Comparison of ENCODE assay signal across 8 cellular contexts in genomic region chr7:74288034-74288881, GRCh38. TPM values are rescaled to one million over a fixed set of nuclear protein-coding genes. Genes with fewer than 3 reads are reported as not detected.
DNase-seq lines count a peak whose midpoint lies in the region; ATAC-seq and TF ChIP-seq lines count a peak whose summit lies in the region.

No MANE protein-coding gene starts in this region.

- WGBS in esophagus squamous epithelium, 2 donors: 29 to 30% methylated on average over 10 of the region's 20 CpGs

- no peaks in the 10 kb centered on the region for H3K36me3 ChIP-seq in esophagus squamous epithelium

- TF ChIP-seq CTCF in GM12865 (IDR thresholded peaks at IDR 0.05; ENCODE audit: insufficient read depth, low read depth, low read length, missing control alignments): no peak
- no peak for TF ChIP-seq CTCF in RWPE1 (conservative IDR thresholded peaks at IDR 0.05; ENCODE audit: low read depth)
- TF ChIP-seq CTCF in esophagus squamous epithelium (IDR thresholded peaks at IDR 0.05): no peak
- no peak for TF ChIP-seq CTCF in retinal pigment epithelial cell (conservative IDR thresholded peaks at IDR 0.05; ENCODE audit: low read depth, low read length)
- no peak for TF ChIP-seq CTCF in GM10248 (IDR thresholded peaks at IDR 0.05; ENCODE audit: control extremely low read depth, extremely low read depth, low read depth, missing control alignments)

- H3K27ac ChIP-seq in RWPE1 (peak overlapping the region; percentile 70), esophagus squamous epithelium (peak overlapping the region in 2 of 4 donors; percentile 67 to 87)

- ATAC-seq in sciatic nerve: no peak

- TF ChIP-seq POLR2A in esophagus squamous epithelium (IDR thresholded peaks at IDR 0.05): no peak

- peaks cover 20 to 53% (median 26%) of the 10 kb centered on the region in 3 donors for H3K4me1 ChIP-seq in esophagus squamous epithelium

- H3K4me3 ChIP-seq in GM12865 (ENCODE audit: low read depth, low read length): peak overlapping the region; percentile 98
- peak overlapping the region in 3 of 4 donors; percentile 64 to 94 (median 83) for H3K4me3 ChIP-seq in esophagus squamous epithelium
- peak overlapping the region; percentile 47 for H3K4me3 ChIP-seq in retinal pigment epithelial cell (ENCODE audit: low read length)

- POLR2A ChIA-PET in RWPE1 (lab: Yijun Ruan, JAX; ENCODE audit: low non-redundant PET) (no interaction called here), GM10248 (lab: Yijun Ruan, JAX) (interaction anchor here (0.7 to 1.7 kb wide), 4 partner anchors 13 to 82 kb away, joined by 3 to 4 read pairs (median 4); no protein-coding TSS in a partner anchor)

- H3K27me3 ChIP-seq in esophagus squamous epithelium: peaks cover 0 to 11% (median 0%) of the 10 kb centered on the region in 4 donors

- H3K9me3 ChIP-seq in esophagus squamous epithelium: no peaks in the 10 kb centered on the region

- peak; percentile 42 for DNase-seq in GM12865 (ENCODE audit: low read depth)
- DNase-seq in RWPE1 (ENCODE audit: low spot score): no peak
- no peak for DNase-seq in esophagus squamous epithelium (lab: John Stamatoyannopoulos, UW)
- DNase-seq in retinal pigment epithelial cell (ENCODE audit: low read depth): no peak
- no peak for DNase-seq in sciatic nerve (ENCODE audit: low spot score)
- no peak for DNase-seq in GM10248 (ENCODE audit: extremely low spot score)
- no peak for DNase-seq in NCI-H2029 (lab: John Stamatoyannopoulos, UW)
- DNase-seq in NOMO-1 treated with dmso at 0.1 percent for 144 hours (lab: John Stamatoyannopoulos, UW; ENCODE audit: unreplicated experiment): no peak

- CTCF ChIA-PET in RWPE1 (lab: Yijun Ruan, JAX): interaction anchor here (0.7 to 2.0 kb wide), 3 partner anchors 12 to 220 kb away, joined by 3 to 9 read pairs (median 3); no protein-coding TSS in a partner anchor
- CTCF ChIA-PET in GM10248 (lab: Yijun Ruan, JAX): interaction anchor here (1.0 to 6.6 kb wide), 4 partner anchors 13 to 82 kb away, joined by 3 to 57 read pairs (median 6); no protein-coding TSS in a partner anchor

- intact Hi-C loops in esophagus squamous epithelium (cut with DNase I): no loop called here
- intact Hi-C loops in sciatic nerve (cut with DNase I): no loop called here

RNA-seq across cellular contexts. Expression of gene CLIP2, which starts 0.9 kb away (rescaled TPM):
- 10 to 100 TPM in 2 of 4 donors, 1 to 10 TPM in 2; 5.6 to 20.8 (median 10.2) TPM for total RNA-seq in esophagus squamous epithelium
- total RNA-seq in sciatic nerve: 58.4 TPM

RNA-seq across cellular contexts. Expression of gene RFC2, which starts 34.1 kb away (rescaled TPM):
- 10 to 100 TPM; 12.5 to 37.9 (median 22.4) TPM for total RNA-seq in esophagus squamous epithelium
- 17.1 TPM for total RNA-seq in sciatic nerve

Comparison
In these comparisons a context has a peak if more than half of its experiments do, and no peak if none do; other contexts are left out.
1. H3K4me3 ChIP-seq: peak in every context shown above with its lines; median percentile 98 in GM12865; 83 in esophagus squamous epithelium; 47 in retinal pigment epithelial cell.